9 cellular contexts compared by ENCODE assay signal in the genomic region with DNA sequence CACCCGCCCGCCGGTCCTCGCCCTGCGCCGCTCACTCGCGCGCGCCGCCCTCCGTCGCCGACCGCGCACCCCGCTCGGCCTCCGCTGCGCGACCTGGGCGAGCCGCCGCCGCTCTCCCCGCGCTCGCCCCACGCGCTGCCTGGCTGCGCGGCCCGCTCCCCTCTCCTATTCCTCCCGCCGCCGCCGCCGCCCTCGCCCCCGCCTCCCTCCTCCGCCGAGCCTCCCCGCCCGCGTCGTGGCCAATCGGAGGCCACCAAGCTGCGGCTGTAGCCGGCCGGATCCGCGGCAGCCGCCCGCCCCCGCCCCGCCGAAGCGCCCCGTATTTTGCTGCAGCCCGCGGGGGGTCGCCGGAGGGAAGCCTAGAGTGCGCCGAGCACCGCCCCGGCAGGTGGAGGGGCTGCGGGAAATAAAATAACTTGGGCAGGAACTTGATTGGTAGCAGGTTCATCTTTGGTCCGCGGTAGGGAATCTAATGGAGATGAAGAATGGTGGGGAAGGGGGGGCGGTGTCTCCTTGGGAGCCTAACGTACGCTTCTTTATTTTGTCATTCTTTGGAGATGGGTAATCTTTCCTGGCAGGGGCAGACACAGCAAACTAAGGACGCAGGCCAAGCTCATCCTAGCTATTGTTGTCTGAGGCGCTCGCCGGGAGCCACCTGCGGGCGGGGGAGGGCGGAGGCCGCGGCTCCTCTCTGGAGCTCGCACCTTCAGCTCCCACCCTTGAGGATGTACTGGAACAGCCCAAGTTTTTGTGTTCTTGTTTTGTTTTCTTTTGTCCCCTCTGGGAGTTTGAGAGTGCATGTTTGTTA. TPM values are rescaled to one million over a fixed set of nuclear protein-coding genes. Genes with fewer than 3 reads are reported as not detected.
DNase-seq lines count a peak whose midpoint lies in the region; ATAC-seq and TF ChIP-seq lines count a peak whose summit lies in the region.
"Had no signal": no experiment of that assay in that cellular context is flagged by ENCODE, and none has a peak within 500 bp of the region (broad histone marks: within the 10 kb centered on the region; RNA-seq: fewer than 3 reads in every experiment).

No MANE protein-coding gene starts in this region.

- CTCF ChIA-PET in CD8-positive, alpha-beta memory T cell (lab: Charles Lee) = no interaction called here

- peak overlapping the region; percentile 23 to 84 (median 77) for H3K4me3 Mint-ChIP-seq in CD8-positive, alpha-beta memory T cell

- 1% methylated on average over 83 of the region's 83 CpGs for WGBS in liver

- H3K27me3 Mint-ChIP-seq in CD8-positive, alpha-beta memory T cell = peaks cover 15 to 35% of the 10 kb centered on the region in 2 donors

- no peaks in the 10 kb centered on the region for H3K36me3 ChIP-seq in CD8-positive, alpha-beta memory T cell (ENCODE audit: insufficient read depth, low read length)
- H3K36me3 ChIP-seq in NT2/D1 (ENCODE audit: insufficient read depth, insufficient read length, low read length) = no peaks in the 10 kb centered on the region
- no peaks in the 10 kb centered on the region for H3K36me3 ChIP-seq in liver (ENCODE audit: control insufficient read depth in 4 of 4, insufficient read depth in 3 of 4, low read depth in 1 of 4, low read length in 3 of 4)
- H3K36me3 ChIP-seq: neutrophil had no signal

- H3K4me3 ChIP-seq in CD8-positive, alpha-beta memory T cell (ENCODE audit: low read length) = no peak overlapping the region
- H3K4me3 ChIP-seq in NT2/D1 (ENCODE audit: insufficient read length, low read depth) = no peak overlapping the region
- H3K4me3 ChIP-seq in liver (ENCODE audit: low read depth in 1 of 3, low read length in 3 of 3) = peak overlapping the region; percentile 75 to 98 (median 93)

- no peak overlapping the region for H3K27ac ChIP-seq in CD8-positive, alpha-beta memory T cell (ENCODE audit: low read depth, low read length)
- H3K27ac ChIP-seq in liver (ENCODE audit: low read depth in 1 of 2, low read length in 2 of 2) (peak overlapping the region; percentile 55 to 92), temporal lobe (ENCODE audit: low read depth, low read length) (peak overlapping the region; percentile 72)

- H3K27me3 ChIP-seq in CD8-positive, alpha-beta memory T cell (ENCODE audit: insufficient read depth, low read length, poor library complexity, severe bottlenecking) = peaks cover 3% of the 10 kb centered on the region
- H3K27me3 ChIP-seq in NT2/D1 (ENCODE audit: insufficient read depth, insufficient read length) (peaks cover 6% of the 10 kb centered on the region), liver (ENCODE audit: control insufficient read depth in 4 of 4, insufficient read depth in 4 of 4, low read length in 3 of 4) (no peaks in the 10 kb centered on the region)

- peak overlapping the region; percentile 64 for H3K9ac ChIP-seq in NT2/D1 (ENCODE audit: insufficient read length, low read depth)
- H3K9ac ChIP-seq in liver (ENCODE audit: low read depth in 1 of 2, low read length in 2 of 2) = peak overlapping the region in 1 of 2 donors; percentile 62

- TF ChIP-seq RAD21 in liver (IDR thresholded peaks at IDR 0.05) = peak; percentile 23 to 45

- ATAC-seq in HG02678 (IDR thresholded peaks at IDR 0.05; ENCODE audit: unreplicated experiment) = peak; percentile 15

- TF ChIP-seq CTCF in liver (IDR thresholded peaks at IDR 0.05; ENCODE audit: low read depth, low read length, missing input control) = peak; percentile 12

- no peak for DNase-seq in CD8-positive, alpha-beta memory T cell
- no peak for DNase-seq in NT2/D1 (ENCODE audit: low read depth, low spot score)
- peak; percentile 51 for DNase-seq in dedifferentiated amniotic fluid mesenchymal stem cell (ENCODE audit: extremely low spot score)
- DNase-seq in DMS114 treated with DMSO at 0.1 percent for 48 hours (lab: John Stamatoyannopoulos, UW; ENCODE audit: unreplicated experiment) = no peak
- DNase-seq in MV-4-11 (lab: John Stamatoyannopoulos, UW) = no peak

- no peaks in the 10 kb centered on the region for H3K36me3 Mint-ChIP-seq in CD8-positive, alpha-beta memory T cell

- POLR2A ChIA-PET in CD8-positive, alpha-beta memory T cell (lab: Charles Lee) = no interaction called here

- H3K4me1 Mint-ChIP-seq in CD8-positive, alpha-beta memory T cell = peaks cover 7 to 12% (median 8%) of the 10 kb centered on the region in 3 donors

- H3K4me1 ChIP-seq in CD8-positive, alpha-beta memory T cell (ENCODE audit: insufficient read depth, low read length) = no peaks in the 10 kb centered on the region
- no peaks in the 10 kb centered on the region for H3K4me1 ChIP-seq in NT2/D1 (ENCODE audit: insufficient read depth, insufficient read length)
- H3K4me1 ChIP-seq in liver (ENCODE audit: control insufficient read depth in 4 of 4, insufficient read depth in 4 of 4, low read length in 3 of 4) = peaks cover 0 to 25% (median 16%) of the 10 kb centered on the region in 4 donors

- H3K27ac Mint-ChIP-seq in CD8-positive, alpha-beta memory T cell = no peak overlapping the region

- H3K9me3 Mint-ChIP-seq in CD8-positive, alpha-beta memory T cell = peaks cover 3 to 25% (median 12%) of the 10 kb centered on the region in 5 donors

- H3K9me3 ChIP-seq in CD8-positive, alpha-beta memory T cell (ENCODE audit: low read length) = no peaks in the 10 kb centered on the region
- H3K9me3 ChIP-seq in NT2/D1 (ENCODE audit: insufficient read depth, low read length) = no peaks in the 10 kb centered on the region
- H3K9me3 ChIP-seq in liver (ENCODE audit: control insufficient read depth in 4 of 4, low read length in 3 of 4) = no peaks in the 10 kb centered on the region
- H3K9me3 ChIP-seq: neutrophil had no signal

TF ChIP-seq in liver, 16 proteins besides CTCF, POLR2A, EP300 and RAD21:
- TF ChIP-seq, protein P1, sequence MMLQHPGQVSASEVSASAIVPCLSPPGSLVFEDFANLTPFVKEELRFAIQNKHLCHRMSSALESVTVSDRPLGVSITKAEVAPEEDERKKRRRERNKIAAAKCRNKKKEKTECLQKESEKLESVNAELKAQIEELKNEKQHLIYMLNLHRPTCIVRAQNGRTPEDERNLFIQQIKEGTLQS (IDR thresholded peaks at IDR 0.05) = no peak
- peak; percentile 19 for TF ChIP-seq YY1 (IDR thresholded peaks at IDR 0.05)
TF ChIP-seq in liver: peak in this region for 1.

RNA-seq across cellular contexts. Expression of a gene that starts 1.1 kb away (rescaled TPM):
- total RNA-seq in CD8-positive, alpha-beta memory T cell = not detected
- polyA plus RNA-seq in CD8-positive, alpha-beta memory T cell = 0.23 TPM
- total RNA-seq in liver = 10 to 100 TPM; 38.1 to 49.5 TPM
- polyA plus RNA-seq in liver = 10 to 100 TPM; 14.2 to 14.8 TPM
- 150 TPM for total RNA-seq in temporal lobe

Comparison
In these comparisons a context has a peak if more than half of its experiments do, and no peak if none do; other contexts are left out.
1. H3K4me3 ChIP-seq: peak in liver (3 of 3); none in CD8-positive, alpha-beta memory T cell (single experiment) and NT2/D1 (single experiment).
2. RNA of a gene that starts 1.1 kb away (total RNA-seq): 150 TPM in temporal lobe (single experiment) and 38.1 to 49.5 TPM in liver; not detected in CD8-positive, alpha-beta memory T cell; every median in the first group is over 10 times any median in the second.